In the genomic region with DNA sequence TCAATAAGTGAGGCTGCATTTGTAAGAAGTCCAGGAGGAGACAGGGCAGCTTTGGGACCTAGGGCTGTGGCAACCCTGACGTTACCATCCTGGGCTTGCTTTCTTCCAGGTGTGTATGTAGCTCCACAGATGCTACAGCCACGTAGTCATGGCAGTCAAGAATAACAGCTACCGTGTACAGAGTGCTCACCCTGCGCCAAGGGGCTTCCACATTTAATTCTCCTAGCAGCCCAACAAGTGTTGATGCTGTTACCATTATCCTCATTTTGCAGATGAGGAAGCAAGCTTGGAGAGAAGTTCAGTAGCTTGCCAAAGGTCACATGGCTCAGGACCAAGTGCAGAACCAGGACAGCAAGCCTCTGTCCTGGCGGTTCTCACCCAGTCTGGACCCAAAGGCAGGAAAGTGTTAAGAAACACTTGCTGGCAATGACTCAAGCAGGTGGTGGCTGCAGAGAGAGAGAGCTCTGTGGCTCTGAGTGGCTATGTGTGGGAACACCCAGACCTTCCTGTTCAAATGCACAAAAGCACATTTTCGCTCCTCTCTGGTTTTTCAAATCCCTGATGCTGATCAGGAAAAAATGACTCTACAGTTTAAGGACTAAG, we compare ENCODE assay signal across 10 cellular contexts.
DNase-seq lines count a peak whose midpoint lies in the region; ATAC-seq and TF ChIP-seq lines count a peak whose summit lies in the region.
"Had no signal": no experiment of that assay in that cellular context is flagged by ENCODE, and none has a peak within 500 bp of the region (broad histone marks: within the 10 kb centered on the region; RNA-seq: fewer than 3 reads in every experiment).

No MANE protein-coding gene starts in this region.

- H3K27ac ChIP-seq in right atrium auricular region (peak overlapping the region; percentile 65 to 68), thyroid gland (peak overlapping the region; percentile 29 to 56 (median 42))

- H3K9me3 Mint-ChIP-seq in activated T-helper 1 cell treated with anti-CD3 and anti-CD28 coated beads, Interleukin-12 subunit alpha, Interleukin-12 subunit beta, Interleukin-2, Interleukin-4 antibody, amounts not matched to agents 30 ng/mL and 10 ng/mL and 1 ng/mL, durations not matched to agents 14 hours and 24 hours and 36 hours: no peaks in the 10 kb centered on the region
- H3K9me3 Mint-ChIP-seq: central memory CD8-positive, alpha-beta T cell had no signal

- peaks cover 0 to 24% of the 10 kb centered on the region in 2 donors for H3K4me1 ChIP-seq in right atrium auricular region
- H3K4me1 ChIP-seq in thyroid gland: peaks cover 4 to 23% of the 10 kb centered on the region in 2 donors

- no peak for ATAC-seq in GM21737 (IDR thresholded peaks at IDR 0.05; ENCODE audit: unreplicated experiment)
- ATAC-seq in GM21528 (IDR thresholded peaks at IDR 0.05; ENCODE audit: low FRiP score, unreplicated experiment): no peak

- peak overlapping the region; percentile 58 for H3K4me3 Mint-ChIP-seq in activated T-helper 1 cell treated with anti-CD3 and anti-CD28 coated beads, Interleukin-12 subunit alpha, Interleukin-12 subunit beta, Interleukin-2, Interleukin-4 antibody, amounts not matched to agents 30 ng/mL and 10 ng/mL and 1 ng/mL, durations not matched to agents 14 hours and 24 hours and 36 hours
- H3K4me3 Mint-ChIP-seq: central memory CD8-positive, alpha-beta T cell had no signal

- TF ChIP-seq CTCF in right atrium auricular region (IDR thresholded peaks at IDR 0.05) (no peak), thyroid gland (IDR thresholded peaks at IDR 0.05) (no peak)

- intact Hi-C loops in activated T-helper 1 cell treated with anti-CD3 and anti-CD28 coated beads, Interleukin-12 subunit alpha, Interleukin-12 subunit beta, Interleukin-2, Interleukin-4 antibody, amounts not matched to agents 30 ng/mL and 10 ng/mL and 1 ng/mL, durations not matched to agents 14 hours and 24 hours and 36 hours (cut with micrococcal nuclease): no loop called here
- intact Hi-C loops in thyroid gland (cut with DNase I) (loop anchor here (5.0 kb wide), 1 partner anchor 94 kb away; no protein-coding TSS in a partner anchor), posterior vena cava (cut with DNase I) (loop anchor here (5.0 to 10.0 kb wide), 2 partner anchors 94 to 102 kb away; no protein-coding TSS in a partner anchor)

- peaks cover 13% of the 10 kb centered on the region for H3K36me3 Mint-ChIP-seq in activated T-helper 1 cell treated with anti-CD3 and anti-CD28 coated beads, Interleukin-12 subunit alpha, Interleukin-12 subunit beta, Interleukin-2, Interleukin-4 antibody, amounts not matched to agents 30 ng/mL and 10 ng/mL and 1 ng/mL, durations not matched to agents 14 hours and 24 hours and 36 hours (ENCODE audit: low read depth)

- peaks cover 64% of the 10 kb centered on the region for H3K4me1 Mint-ChIP-seq in activated T-helper 1 cell treated with anti-CD3 and anti-CD28 coated beads, Interleukin-12 subunit alpha, Interleukin-12 subunit beta, Interleukin-2, Interleukin-4 antibody, amounts not matched to agents 30 ng/mL and 10 ng/mL and 1 ng/mL, durations not matched to agents 14 hours and 24 hours and 36 hours (ENCODE audit: low read depth)

- peak overlapping the region; percentile 95 for H3K27ac Mint-ChIP-seq in activated T-helper 1 cell treated with anti-CD3 and anti-CD28 coated beads, Interleukin-12 subunit alpha, Interleukin-12 subunit beta, Interleukin-2, Interleukin-4 antibody, amounts not matched to agents 30 ng/mL and 10 ng/mL and 1 ng/mL, durations not matched to agents 14 hours and 24 hours and 36 hours

- H3K9me3 ChIP-seq in right atrium auricular region: no peaks in the 10 kb centered on the region
- no peaks in the 10 kb centered on the region for H3K9me3 ChIP-seq in thyroid gland

- H3K27me3 ChIP-seq in right atrium auricular region (no peaks in the 10 kb centered on the region), thyroid gland (no peaks in the 10 kb centered on the region)

- DNase-seq in activated T-cell treated with anti-CD3 and anti-CD28 coated beads for 24 hours (ENCODE audit: low read depth): peak; percentile 13
- no peak for DNase-seq in activated T-cell treated with anti-CD3 and anti-CD28 coated beads, Interleukin-2, amount 50 U/mL, for 1 hour
- peak; percentile 40 for DNase-seq in activated T-helper 1 cell treated with anti-CD3 and anti-CD28 coated beads, Interleukin-12 subunit alpha, Interleukin-12 subunit beta, Interleukin-2, Interleukin-4 antibody, amounts not matched to agents 30 ng/mL and 10 ng/mL and 1 ng/mL, durations not matched to agents 14 hours and 24 hours and 36 hours (ENCODE audit: low spot score)
- DNase-seq in right atrium auricular region (ENCODE audit: low spot score): no peak
- DNase-seq in thyroid gland: peak; percentile 64 to 75
- no peak for DNase-seq in posterior vena cava (ENCODE audit: low spot score)
- DNase-seq: NCI-H1694 treated with DMSO at 0.1 percent for 48 hours had no signal

- no peak for TF ChIP-seq POLR2A in thyroid gland (IDR thresholded peaks at IDR 0.05)

- 43 to 46% methylated on average over 6 of the region's 6 CpGs for WGBS in thyroid gland, 2 donors

- peaks cover 6% of the 10 kb centered on the region for H3K36me3 ChIP-seq in right atrium auricular region
- no peaks in the 10 kb centered on the region for H3K36me3 ChIP-seq in thyroid gland

- H3K4me3 ChIP-seq in right atrium auricular region (no peak overlapping the region), thyroid gland (replicated peaks in 1 of 3) (no peak overlapping the region)

- no peaks in the 10 kb centered on the region for H3K27me3 Mint-ChIP-seq in activated T-helper 1 cell treated with anti-CD3 and anti-CD28 coated beads, Interleukin-12 subunit alpha, Interleukin-12 subunit beta, Interleukin-2, Interleukin-4 antibody, amounts not matched to agents 30 ng/mL and 10 ng/mL and 1 ng/mL, durations not matched to agents 14 hours and 24 hours and 36 hours (ENCODE audit: insufficient read depth)

Comparison
In these comparisons a context has a peak if more than half of its experiments do, and no peak if none do; other contexts are left out.
1. DNase-seq: peak in activated T-cell treated with anti-CD3 and anti-CD28 coated beads for 24 hours (single experiment), activated T-helper 1 cell treated with anti-CD3 and anti-CD28 coated beads, Interleukin-12 subunit alpha, Interleukin-12 subunit beta, Interleukin-2, Interleukin-4 antibody, amounts not matched to agents 30 ng/mL and 10 ng/mL and 1 ng/mL, durations not matched to agents 14 hours and 24 hours and 36 hours (single experiment) and thyroid gland (2 of 2); none in activated T-cell treated with anti-CD3 and anti-CD28 coated beads, Interleukin-2, amount 50 U/mL, for 1 hour (single experiment), right atrium auricular region (single experiment) and posterior vena cava (single experiment).